Comparison of ENCODE assay signal across 11 cellular contexts in the genomic region with DNA sequence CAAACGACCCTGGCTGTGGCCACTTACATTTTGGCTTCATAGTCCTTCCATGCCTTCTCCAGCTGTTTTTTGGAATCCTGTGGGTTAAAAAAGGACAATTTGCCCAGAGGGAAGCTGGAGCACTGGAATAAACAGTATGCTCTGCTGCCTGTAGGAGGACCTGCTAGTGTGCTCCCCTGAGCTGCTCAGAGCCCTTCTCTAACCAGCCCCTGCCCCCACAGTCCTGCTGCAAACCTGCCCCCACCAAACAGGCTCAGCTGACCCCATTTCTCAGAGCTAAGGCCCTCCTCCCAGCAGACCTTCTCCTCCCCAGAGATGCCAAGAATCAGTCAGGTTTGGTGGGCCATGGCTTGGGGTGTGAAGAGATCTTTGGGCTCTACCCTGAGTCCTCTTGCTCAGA. TPM values are rescaled to one million over a fixed set of nuclear protein-coding genes. Genes with fewer than 3 reads are reported as not detected.
A peak's percentile ranks its signal among the peaks of the same experiment; 100 is the strongest.
DNase-seq lines count a peak whose midpoint lies in the region; ATAC-seq and TF ChIP-seq lines count a peak whose summit lies in the region.
"Had no signal": no experiment of that assay in that cellular context is flagged by ENCODE, and none has a peak within 500 bp of the region (broad histone marks: within the 10 kb centered on the region; RNA-seq: fewer than 3 reads in every experiment).

No MANE protein-coding gene starts in this region.

- no peaks in the 10 kb centered on the region for H3K27me3 ChIP-seq in stomach

- TF ChIP-seq CTCF in VCaP (conservative IDR thresholded peaks at IDR 0.05), result no peak
- TF ChIP-seq CTCF in stomach (IDR thresholded peaks at IDR 0.05), result no peak
- TF ChIP-seq CTCF in GM13977 (IDR thresholded peaks at IDR 0.05; ENCODE audit: extremely low read depth, insufficient read depth, missing control alignments), result no peak

- H3K27ac ChIP-seq in VCaP (peak overlapping the region; percentile 89), stomach (peak overlapping the region; percentile 66 to 85 (median 75))

- peaks cover 0 to 46% (median 30%) of the 10 kb centered on the region in 4 donors for H3K36me3 ChIP-seq in stomach

- DNase-seq in EH (ENCODE audit: low read depth) (peak; percentile 15), left lobe of liver (ENCODE audit: low spot score) (no peak), stomach (no peak), GM13977 (ENCODE audit: low spot score) (no peak), middle frontal gyrus (ENCODE audit: extremely low spot score, low spot score) (no peak), NCI-H774 (lab: John Stamatoyannopoulos, UW) (no peak)
- DNase-seq: activated T-cell treated with anti-CD3 and anti-CD28 coated beads for 4 hours, HCEC 1CT, NCI-H2081 treated with DMSO at 0.1 percent for 48 hours, retina had no signal

- peaks cover 16 to 35% (median 27%) of the 10 kb centered on the region in 4 donors for H3K4me1 ChIP-seq in stomach

- in situ Hi-C loops in GM13977 (cut with MboI; ENCODE audit: low pct_unique_long_range_greater_than_20kb, low sequenced_read_pairs, unreplicated experiment), result no loop called here

- H3K4me3 ChIP-seq in stomach, result no peak overlapping the region

- intact Hi-C loops in stomach (cut with DNase I; ENCODE audit: low total_unique reads), result no loop called here

- WGBS in stomach, 5 donors, result 6 to 35% (median 15%) methylated on average over 1 of the region's 1 CpG

- H3K9me3 ChIP-seq in stomach, result no peaks in the 10 kb centered on the region

- ATAC-seq in left lobe of liver, result peak; percentile 15

- no peak for TF ChIP-seq EP300 in stomach (IDR thresholded peaks at IDR 0.05)

- TF ChIP-seq POLR2A in stomach (IDR thresholded peaks at IDR 0.05), result no peak

RNA-seq across cellular contexts. Expression of gene TCEA3, which starts 26.9 kb away (rescaled TPM):
- total RNA-seq in left lobe of liver (70.9 TPM), stomach (100 to 1,000 TPM in 2 of 5 donors, 10 to 100 TPM in 3; 44.9 to 155 (median 91.1) TPM)
- 100 to 1,000 TPM in 1 of 3 donors, 10 to 100 TPM in 2; 44.1 to 133 (median 75.6) TPM for polyA plus RNA-seq in stomach

RNA-seq across cellular contexts. Expression of gene ASAP3, which starts 32.5 kb away (rescaled TPM):
- total RNA-seq in left lobe of liver (16.7 TPM), stomach (100 to 1,000 TPM in 1 of 5 donors, 10 to 100 TPM in 4; 29.2 to 228 (median 45.5) TPM)
- polyA plus RNA-seq in stomach, result 10 to 100 TPM; 24.9 to 27.7 (median 25.1) TPM
